ENCODE assay signal across 12 cellular contexts in genomic region chrX:100980608-100981497, GRCh38. TPM values are rescaled to one million over a fixed set of nuclear protein-coding genes. Genes with fewer than 3 reads are reported as not detected.
DNase-seq lines count a peak whose midpoint lies in the region; ATAC-seq and TF ChIP-seq lines count a peak whose summit lies in the region.
"Had no signal": no experiment of that assay in that cellular context is flagged by ENCODE, and none has a peak within 500 bp of the region (broad histone marks: within the 10 kb centered on the region; RNA-seq: fewer than 3 reads in every experiment).

No MANE protein-coding gene starts in this region.

- H3K4me3 Mint-ChIP-seq in activated T-helper 1 cell treated with anti-CD3 and anti-CD28 coated beads, Interleukin-12 subunit alpha, Interleukin-12 subunit beta, Interleukin-2, Interleukin-4 antibody, amounts not matched to agents 30 ng/mL and 10 ng/mL and 1 ng/mL, durations not matched to agents 14 hours and 24 hours and 36 hours: no peak overlapping the region
- H3K4me3 Mint-ChIP-seq: naive thymus-derived CD4-positive, alpha-beta T cell had no signal

- no peaks in the 10 kb centered on the region for H3K27me3 Mint-ChIP-seq in activated T-helper 1 cell treated with anti-CD3 and anti-CD28 coated beads, Interleukin-12 subunit alpha, Interleukin-12 subunit beta, Interleukin-2, Interleukin-4 antibody, amounts not matched to agents 30 ng/mL and 10 ng/mL and 1 ng/mL, durations not matched to agents 14 hours and 24 hours and 36 hours (ENCODE audit: insufficient read depth)
- H3K27me3 Mint-ChIP-seq: naive thymus-derived CD4-positive, alpha-beta T cell had no signal

- H3K4me3 ChIP-seq in brain microvascular endothelial cell (ENCODE audit: low read depth, low read length) (no peak overlapping the region), kidney epithelial cell (ENCODE audit: low read depth, low read length) (no peak overlapping the region), aorta (ENCODE audit: low read length in 2 of 2) (no peak overlapping the region)

- peak; percentile 73 for DNase-seq in HT1080 (ENCODE audit: low read depth)
- DNase-seq in brain microvascular endothelial cell: peak; percentile 73
- peak; percentile 53 for DNase-seq in kidney epithelial cell (ENCODE audit: low read depth)
- peak; percentile 75 to 79 for DNase-seq in aorta
- DNase-seq in putamen (ENCODE audit: low spot score): no peak
- DNase-seq in activated T-helper 1 cell treated with anti-CD3 and anti-CD28 coated beads, Interleukin-12 subunit alpha, Interleukin-12 subunit beta, Interleukin-2, Interleukin-4 antibody, amounts not matched to agents 30 ng/mL and 10 ng/mL and 1 ng/mL, durations not matched to agents 14 hours and 24 hours and 36 hours (ENCODE audit: low spot score): no peak
- DNase-seq: activated CD4-positive, alpha-beta T cell treated with anti-CD3 and anti-CD28 coated beads for 4 hours; activated naive CD4-positive, alpha-beta T cell; H7; naive thymus-derived CD4-positive, alpha-beta T cell; small intestine had no signal

- peaks cover 2% of the 10 kb centered on the region for H3K36me3 Mint-ChIP-seq in activated T-helper 1 cell treated with anti-CD3 and anti-CD28 coated beads, Interleukin-12 subunit alpha, Interleukin-12 subunit beta, Interleukin-2, Interleukin-4 antibody, amounts not matched to agents 30 ng/mL and 10 ng/mL and 1 ng/mL, durations not matched to agents 14 hours and 24 hours and 36 hours (ENCODE audit: low read depth)

- H3K36me3 ChIP-seq in brain microvascular endothelial cell (replicated peaks) (no peaks in the 10 kb centered on the region), kidney epithelial cell (ENCODE audit: control insufficient read depth, insufficient read depth, low read length) (no peaks in the 10 kb centered on the region), aorta (ENCODE audit: control insufficient read depth in 1 of 2, insufficient read depth in 2 of 2, low read length in 1 of 2) (no peaks in the 10 kb centered on the region)

- H3K27ac ChIP-seq in brain microvascular endothelial cell (peak overlapping the region; percentile 32), aorta (ENCODE audit: low read depth in 1 of 2, low read length in 2 of 2) (peak overlapping the region in 1 of 2 donors; percentile 68)

- H3K27ac Mint-ChIP-seq in activated T-helper 1 cell treated with anti-CD3 and anti-CD28 coated beads, Interleukin-12 subunit alpha, Interleukin-12 subunit beta, Interleukin-2, Interleukin-4 antibody, amounts not matched to agents 30 ng/mL and 10 ng/mL and 1 ng/mL, durations not matched to agents 14 hours and 24 hours and 36 hours: no peak overlapping the region

- no peaks in the 10 kb centered on the region for H3K4me1 Mint-ChIP-seq in activated T-helper 1 cell treated with anti-CD3 and anti-CD28 coated beads, Interleukin-12 subunit alpha, Interleukin-12 subunit beta, Interleukin-2, Interleukin-4 antibody, amounts not matched to agents 30 ng/mL and 10 ng/mL and 1 ng/mL, durations not matched to agents 14 hours and 24 hours and 36 hours (ENCODE audit: low read depth)

- no peaks in the 10 kb centered on the region for H3K9me3 ChIP-seq in aorta (ENCODE audit: control insufficient read depth, low read length)

- in situ Hi-C loops in brain microvascular endothelial cell (cut with HindIII; ENCODE audit: low pct_ligation_motif_present, low sequenced_read_pairs): no loop called here

- H3K9me3 Mint-ChIP-seq in activated T-helper 1 cell treated with anti-CD3 and anti-CD28 coated beads, Interleukin-12 subunit alpha, Interleukin-12 subunit beta, Interleukin-2, Interleukin-4 antibody, amounts not matched to agents 30 ng/mL and 10 ng/mL and 1 ng/mL, durations not matched to agents 14 hours and 24 hours and 36 hours: no peaks in the 10 kb centered on the region

- WGBS in aorta, 2 donors: 51 to 63% methylated on average over 6 of the region's 6 CpGs

- intact Hi-C loops in aorta (cut with DNase I): no loop called here
- intact Hi-C loops in activated T-helper 1 cell treated with anti-CD3 and anti-CD28 coated beads, Interleukin-12 subunit alpha, Interleukin-12 subunit beta, Interleukin-2, Interleukin-4 antibody, amounts not matched to agents 30 ng/mL and 10 ng/mL and 1 ng/mL, durations not matched to agents 14 hours and 24 hours and 36 hours (cut with micrococcal nuclease): no loop called here

- H3K27me3 ChIP-seq in brain microvascular endothelial cell (replicated peaks): no peaks in the 10 kb centered on the region
- no peaks in the 10 kb centered on the region for H3K27me3 ChIP-seq in kidney epithelial cell (ENCODE audit: control insufficient read depth, insufficient read depth, low read length)
- H3K27me3 ChIP-seq in aorta (ENCODE audit: control insufficient read depth in 1 of 2, insufficient read depth in 2 of 2, low read length in 1 of 2): no peaks in the 10 kb centered on the region

- TF ChIP-seq CTCF in brain microvascular endothelial cell (IDR thresholded peaks at IDR 0.05; ENCODE audit: low read depth, low read length, missing control alignments) (no peak), kidney epithelial cell (IDR thresholded peaks at IDR 0.05; ENCODE audit: insufficient read depth, low read length, poor library complexity, severe bottlenecking) (no peak)

- ATAC-seq in aorta (ENCODE audit: low FRiP score) (peak; percentile 63), GM19035 (IDR thresholded peaks at IDR 0.05; ENCODE audit: unreplicated experiment) (no peak)
- ATAC-seq: naive thymus-derived CD4-positive, alpha-beta T cell had no signal

- H3K4me1 ChIP-seq in aorta (ENCODE audit: control insufficient read depth in 1 of 2, insufficient read depth in 2 of 2, low read length in 2 of 2): no peaks in the 10 kb centered on the region

RNA-seq across cellular contexts. Expression of gene ARL13A, which starts 11.3 kb away (rescaled TPM):
- not detected in 2 replicates for total RNA-seq in HT1080 (2014; rRNA removed; shearing (Covaris generic))
- polyA plus RNA-seq in HT1080 (2015; cell fraction: cytosol; rRNA removed): 0.10 and 0.27 TPM in 2 replicates
- polyA plus RNA-seq in HT1080 (2015; cell fraction: nucleus; rRNA removed): 0.31 and 0.80 TPM in 2 replicates
- total RNA-seq in kidney epithelial cell: not detected in 2 replicates
- not detected for total RNA-seq in aorta
- not detected for polyA plus RNA-seq in aorta
- total RNA-seq in activated T-helper 1 cell treated with anti-CD3 and anti-CD28 coated beads, Interleukin-12 subunit alpha, Interleukin-12 subunit beta, Interleukin-2, Interleukin-4 antibody, amounts not matched to agents 30 ng/mL and 10 ng/mL and 1 ng/mL, durations not matched to agents 14 hours and 24 hours and 36 hours: not detected in 2 replicates
- total RNA-seq: H7; naive thymus-derived CD4-positive, alpha-beta T cell had no signal
- polyA plus RNA-seq: naive thymus-derived CD4-positive, alpha-beta T cell; small intestine had no signal

RNA-seq across cellular contexts. Expression of gene XKRX, which starts 52.1 kb away (rescaled TPM):
- 0.13 TPM in 2 replicates for total RNA-seq in HT1080 (2014; rRNA removed; shearing (Covaris generic))
- polyA plus RNA-seq in HT1080 (2015; cell fraction: cytosol; rRNA removed): 0.49 and 0.54 TPM in 2 replicates
- 1.1 and 1.3 TPM in 2 replicates for polyA plus RNA-seq in HT1080 (2015; cell fraction: nucleus; rRNA removed)
- 0.04 TPM in 1 of 2 replicates, not detected in the other for total RNA-seq in kidney epithelial cell
- under 1 TPM; 0.27 to 0.32 TPM for total RNA-seq in aorta
- under 1 TPM in 1 of 2 donors, not detected in 1; 0.26 TPM for polyA plus RNA-seq in aorta
- total RNA-seq in activated T-helper 1 cell treated with anti-CD3 and anti-CD28 coated beads, Interleukin-12 subunit alpha, Interleukin-12 subunit beta, Interleukin-2, Interleukin-4 antibody, amounts not matched to agents 30 ng/mL and 10 ng/mL and 1 ng/mL, durations not matched to agents 14 hours and 24 hours and 36 hours: 0.39 and 0.51 TPM in 2 replicates

Comparison
In these comparisons a context has a peak if more than half of its experiments do, and no peak if none do; other contexts are left out.
1. DNase-seq: peak in HT1080 (single experiment), brain microvascular endothelial cell (single experiment), kidney epithelial cell (single experiment) and aorta (2 of 2); none in putamen (single experiment) and activated T-helper 1 cell treated with anti-CD3 and anti-CD28 coated beads, Interleukin-12 subunit alpha, Interleukin-12 subunit beta, Interleukin-2, Interleukin-4 antibody, amounts not matched to agents 30 ng/mL and 10 ng/mL and 1 ng/mL, durations not matched to agents 14 hours and 24 hours and 36 hours (single experiment).